21 cellular contexts compared by ENCODE assay signal in genomic region chr10:44756235-44756634, GRCh38.
DNase-seq lines count a peak whose midpoint lies in the region; ATAC-seq, FAIRE-seq and TF ChIP-seq lines count a peak whose summit lies in the region.
"Had no signal": no experiment of that assay in that cellular context is flagged by ENCODE, and none has a peak within 500 bp of the region (broad histone marks: within the 10 kb centered on the region; RNA-seq: fewer than 3 reads in every experiment).

No MANE protein-coding gene starts in this region.

- ATAC-seq in HG02798 (IDR thresholded peaks at IDR 0.05; ENCODE audit: poor library complexity, unreplicated experiment) (no peak), HepG2 (no peak)
- ATAC-seq: activated naive CD4-positive, alpha-beta T cell treated with anti-CD3 and anti-CD28 coated beads, Interleukin-2, amount 50 U/mL, for 72 hours; mucosa of descending colon; stimulated activated naive CD8-positive, alpha-beta T cell treated with anti-CD3 and anti-CD28 coated beads, Interleukin-15, Interleukin-2, amounts not matched to agents 100 U/mL and 50 U/mL, for 24 hours had no signal

- no peaks in the 10 kb centered on the region for H4K20me1 ChIP-seq in HepG2 (ENCODE audit: insufficient read depth, low read length)

- TF ChIP-seq EP300 in HepG2 (IDR thresholded peaks at IDR 0.05; ENCODE audit: low read depth in 2 of 2, low read length in 2 of 2) (no peak), HepG2 (CRISPR knock-in tag; IDR thresholded peaks at IDR 0.05; ENCODE audit: borderline replicate concordance) (no peak)

- POLR2A ChIA-PET in HepG2 (lab: Yijun Ruan, JAX), result no interaction called here

- H3K9me3 ChIP-seq in HepG2 (ENCODE audit: low read length), result no peaks in the 10 kb centered on the region
- H3K9me3 ChIP-seq: Caco-2, heart left ventricle, mucosa of descending colon, ovary had no signal

- peak; percentile 37 for DNase-seq in AG09309 (ENCODE audit: low read depth)
- DNase-seq in HTR-8/SVneo (ENCODE audit: insufficient read length, low spot score), result peak; percentile 31
- DNase-seq in cardiac fibroblast (ENCODE audit: low read depth in 2 of 2), result peak; percentile 23 to 75
- DNase-seq in kidney glomerular epithelial cell (lab: John Stamatoyannopoulos, UW), result peak; percentile 74
- DNase-seq in NCI-H748 (lab: John Stamatoyannopoulos, UW; ENCODE audit: unreplicated experiment), result no peak
- DNase-seq in C1 segment of cervical spinal cord (lab: John Stamatoyannopoulos, UW), result no peak
- DNase-seq in HepG2 (ENCODE audit: low spot score), result no peak
- DNase-seq: activated CD4-positive, alpha-beta T cell treated with anti-CD3 and anti-CD28 coated beads, Interleukin-2, amount 50 U/mL, for 4 hours; activated T-cell treated with anti-CD3 and anti-CD28 coated beads, Interleukin-2, amount 50 U/mL, for 24 hours; Caco-2; central memory CD4-positive, alpha-beta T cell; endodermal cell; heart left ventricle; Karpas-422; kidney; mucosa of descending colon; ovary; stimulated activated naive CD8-positive, alpha-beta T cell treated with anti-CD3 and anti-CD28 coated beads, Interleukin-15, Interleukin-2, amounts not matched to agents 100 U/mL and 50 U/mL, for 24 hours had no signal

- no peaks in the 10 kb centered on the region for H3K79me2 ChIP-seq in HepG2 (ENCODE audit: insufficient read depth, low read length)

- H3K36me3 ChIP-seq in HepG2 (replicated peaks in 1 of 2; ENCODE audit: control insufficient read depth in 1 of 2, insufficient read depth in 2 of 2, low read length in 2 of 2), result no peaks in the 10 kb centered on the region
- H3K36me3 ChIP-seq: heart left ventricle, ovary had no signal

- H3K27ac ChIP-seq in HepG2 (ENCODE audit: extremely low read length, insufficient read depth, low read length), result no peak overlapping the region
- H3K27ac ChIP-seq: heart left ventricle, ovary had no signal

- no peak overlapping the region for H3K4me2 ChIP-seq in HepG2 (ENCODE audit: low read depth, low read length)

- 50% methylated on average over 7 of the region's 7 CpGs for WGBS in HepG2 (ENCODE audit: low lambda C conversion rate)

- H3K9ac ChIP-seq in HepG2 (ENCODE audit: insufficient read depth, low read depth, low read length), result no peak overlapping the region

- no peak overlapping the region for H3K4me3 ChIP-seq in AG09309 (ENCODE audit: control insufficient read depth, low read depth, low read length)
- H3K4me3 ChIP-seq in cardiac fibroblast (replicated peaks in 1 of 2; ENCODE audit: low read depth in 2 of 2, low read length in 2 of 2), result no peak overlapping the region
- no peak overlapping the region for H3K4me3 ChIP-seq in HepG2 (replicated peaks in 1 of 3; ENCODE audit: insufficient read depth in 1 of 3, low read depth in 2 of 3, low read length in 3 of 3)
- H3K4me3 ChIP-seq: heart left ventricle, mucosa of descending colon, ovary had no signal

- CTCF ChIA-PET in HepG2 (lab: Yijun Ruan, JAX; ENCODE audit: low intra/inter-chr PET ratio, low total read pairs), result no interaction called here

- intact Hi-C loops in HepG2 (cut with micrococcal nuclease; ENCODE audit: unreplicated experiment), result no loop called here

- TF ChIP-seq RAD21 in HepG2 (CRISPR knock-in tag; IDR thresholded peaks at IDR 0.05), result no peak

- in situ Hi-C loops in HepG2 (cut with HindIII; ENCODE audit: extremely low pct_ligation_motif_present, low pct_unique_long_range_greater_than_20kb), result no loop called here

- FAIRE-seq in HTR-8/SVneo (lab: Jason Lieb, UNC), result no peak
- FAIRE-seq in HepG2 (lab: Jason Lieb, UNC), result no peak
- FAIRE-seq: GM19239, kidney had no signal

- H3K4me1 ChIP-seq in HepG2 (ENCODE audit: insufficient read depth, low read length), result no peaks in the 10 kb centered on the region
- H3K4me1 ChIP-seq: Caco-2 had no signal

- H2AFZ ChIP-seq in HepG2 (ENCODE audit: low read length), result no peak overlapping the region

- BruUV-seq in HepG2 (replicated peaks; lab: Mats Ljungman, UMichigan), result no TSS peak

- H3K27me3 ChIP-seq in HepG2 (ENCODE audit: control insufficient read depth in 1 of 2, insufficient read depth in 2 of 2, low read length in 2 of 2), result no peaks in the 10 kb centered on the region
- H3K27me3 ChIP-seq: ovary had no signal

- TF ChIP-seq POLR2A in HepG2 (IDR thresholded peaks at IDR 0.05; ENCODE audit: insufficient read depth in 1 of 2, low read depth in 2 of 2, low read length in 2 of 2), result no peak

- no peak for TF ChIP-seq CTCF in AG09309 (IDR thresholded peaks at IDR 0.05; ENCODE audit: control insufficient read depth, insufficient read depth, low read depth, low read length, missing control alignments)
- TF ChIP-seq CTCF in cardiac fibroblast (IDR thresholded peaks at IDR 0.05; ENCODE audit: low read depth, low read length), result no peak
- no peak for TF ChIP-seq CTCF in HepG2 (CRISPR knock-in tag; IDR thresholded peaks at IDR 0.05)

TF ChIP-seq in HepG2, 621 proteins besides CTCF, POLR2A, EP300 and RAD21:
- TF ChIP-seq ZNF644 (CRISPR knock-in tag; IDR thresholded peaks at IDR 0.05; ENCODE audit: low read depth) (no peak), ZMYM2 (CRISPR knock-in tag; IDR thresholded peaks at IDR 0.05) (no peak), HDAC2 (CRISPR knock-in tag; IDR thresholded peaks at IDR 0.05) (no peak), LBX2 (CRISPR knock-in tag; IDR thresholded peaks at IDR 0.05; ENCODE audit: borderline replicate concordance) (no peak), KLF9 (CRISPR knock-in tag; IDR thresholded peaks at IDR 0.05; ENCODE audit: low read depth) (no peak), NCOA1 (CRISPR knock-in tag; IDR thresholded peaks at IDR 0.05) (no peak), ZFAT (CRISPR knock-in tag; conservative IDR thresholded peaks at IDR 0.05) (no peak), CENPBD1 (CRISPR knock-in tag; IDR thresholded peaks at IDR 0.05; ENCODE audit: borderline replicate concordance, low read depth) (no peak), ZNF616 (CRISPR knock-in tag; IDR thresholded peaks at IDR 0.05; ENCODE audit: low read depth) (no peak), REST (IDR thresholded peaks at IDR 0.05; ENCODE audit: borderline replicate concordance in 1 of 2, low read depth in 1 of 2, low read length in 2 of 2) (no peak), ZFP36L1 (CRISPR knock-in tag; IDR thresholded peaks at IDR 0.05) (no peak), SMC3 (IDR thresholded peaks at IDR 0.05; ENCODE audit: low read length) (no peak), NCOA5 (CRISPR knock-in tag; IDR thresholded peaks at IDR 0.05) (no peak), ZMAT3 (CRISPR knock-in tag; conservative IDR thresholded peaks at IDR 0.05) (no peak), SATB2 (CRISPR knock-in tag; IDR thresholded peaks at IDR 0.05) (no peak)

Comparison
In these comparisons a context has a peak if more than half of its experiments do, and no peak if none do; other contexts are left out.
1. DNase-seq: peak in AG09309 (single experiment), HTR-8/SVneo (single experiment), cardiac fibroblast (2 of 2) and kidney glomerular epithelial cell (single experiment); none in NCI-H748 (single experiment), C1 segment of cervical spinal cord (0 of 14) and HepG2 (single experiment).